10 cellular contexts compared by ENCODE assay signal in the genomic region with DNA sequence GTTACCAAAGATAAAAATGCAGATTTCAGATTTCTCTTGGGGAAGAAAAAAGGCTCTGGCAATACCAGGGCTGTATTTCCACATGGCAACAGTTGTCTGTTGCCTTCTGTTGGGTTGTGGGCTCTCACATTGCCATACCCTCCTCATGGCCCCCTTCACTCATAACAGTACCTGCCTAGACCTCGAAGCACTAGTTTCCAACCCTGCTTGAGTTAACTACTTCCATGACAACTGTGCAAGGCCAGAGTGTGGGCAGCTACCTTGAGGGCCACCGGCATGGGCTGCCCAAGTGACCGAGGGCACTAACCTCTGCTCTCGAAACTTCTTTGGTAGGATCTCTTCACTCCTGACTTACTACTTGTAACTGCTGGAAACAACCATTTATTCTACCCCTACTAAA. TPM values are rescaled to one million over a fixed set of nuclear protein-coding genes. Genes with fewer than 3 reads are reported as not detected.
A peak's percentile ranks its signal among the peaks of the same experiment; 100 is the strongest.
DNase-seq lines count a peak whose midpoint lies in the region; ATAC-seq and TF ChIP-seq lines count a peak whose summit lies in the region.
"Had no signal": no experiment of that assay in that cellular context is flagged by ENCODE, and none has a peak within 500 bp of the region (broad histone marks: within the 10 kb centered on the region; RNA-seq: fewer than 3 reads in every experiment).

No MANE protein-coding gene starts in this region.

- TF ChIP-seq EP300 in upper lobe of left lung (IDR thresholded peaks at IDR 0.05): no peak

- TF ChIP-seq CTCF in upper lobe of left lung (IDR thresholded peaks at IDR 0.05) (no peak), foreskin fibroblast (IDR thresholded peaks at IDR 0.05; ENCODE audit: low read depth, low read length) (no peak)

- peaks cover 58% of the 10 kb centered on the region for H3K4me1 Mint-ChIP-seq in stimulated activated naive CD8-positive, alpha-beta T cell treated with anti-CD3 and anti-CD28 coated beads, Interleukin-15, Interleukin-2, amounts not matched to agents 100 ng/mL and 50 ng/mL, for 24 hours (ENCODE audit: low read depth)
- H3K4me1 Mint-ChIP-seq in activated CD4-positive, alpha-beta memory T cell treated with anti-CD3 and anti-CD28 coated beads, Interleukin-2, amount 10 ng/mL, durations not matched to agents 7 days and 5 days: peaks cover 55% of the 10 kb centered on the region

- no peak overlapping the region for H3K9ac ChIP-seq in mucosa of rectum (ENCODE audit: low read depth in 1 of 2, low read length in 2 of 2)
- H3K9ac ChIP-seq: parathyroid adenoma had no signal

- H3K27ac Mint-ChIP-seq in stimulated activated naive CD8-positive, alpha-beta T cell treated with anti-CD3 and anti-CD28 coated beads, Interleukin-15, Interleukin-2, amounts not matched to agents 100 ng/mL and 50 ng/mL, for 24 hours: peak overlapping the region; percentile 92
- H3K27ac Mint-ChIP-seq in activated CD4-positive, alpha-beta memory T cell treated with anti-CD3 and anti-CD28 coated beads, Interleukin-2, amount 10 ng/mL, durations not matched to agents 7 days and 5 days: peak overlapping the region; percentile 99

- no peaks in the 10 kb centered on the region for H3K9me3 Mint-ChIP-seq in stimulated activated naive CD8-positive, alpha-beta T cell treated with anti-CD3 and anti-CD28 coated beads, Interleukin-15, Interleukin-2, amounts not matched to agents 100 ng/mL and 50 ng/mL, for 24 hours
- no peaks in the 10 kb centered on the region for H3K9me3 Mint-ChIP-seq in activated CD4-positive, alpha-beta memory T cell treated with anti-CD3 and anti-CD28 coated beads, Interleukin-2, amount 10 ng/mL, durations not matched to agents 7 days and 5 days

- H3K4me3 ChIP-seq in mucosa of rectum (ENCODE audit: low read length in 2 of 2): peak overlapping the region in 1 of 2 donors; percentile 39
- no peak overlapping the region for H3K4me3 ChIP-seq in upper lobe of left lung
- H3K4me3 ChIP-seq in foreskin fibroblast (ENCODE audit: low read depth in 1 of 2, low read length in 2 of 2): peak overlapping the region in 1 of 2 donors; percentile 1

- 79 to 91% methylated on average over 4 of the region's 4 CpGs for WGBS in upper lobe of left lung, 2 donors

- CTCF ChIA-PET in activated CD4-positive, alpha-beta memory T cell treated with anti-CD3 and anti-CD28 coated beads, Interleukin-2, amount 10 ng/mL, durations not matched to agents 7 days and 5 days (lab: Charles Lee): interaction anchor here (1.3 kb wide), 1 partner anchor 10 kb away, joined by 8 read pairs; no protein-coding TSS in a partner anchor

- H3K4me3 Mint-ChIP-seq in stimulated activated naive CD8-positive, alpha-beta T cell treated with anti-CD3 and anti-CD28 coated beads, Interleukin-15, Interleukin-2, amounts not matched to agents 100 ng/mL and 50 ng/mL, for 24 hours: peak overlapping the region; percentile 53
- peak overlapping the region; percentile 99 for H3K4me3 Mint-ChIP-seq in activated CD4-positive, alpha-beta memory T cell treated with anti-CD3 and anti-CD28 coated beads, Interleukin-2, amount 10 ng/mL, durations not matched to agents 7 days and 5 days

- H3K36me3 ChIP-seq in mucosa of rectum (ENCODE audit: control insufficient read depth in 2 of 2, insufficient read depth in 2 of 2, low read length in 2 of 2) (no peaks in the 10 kb centered on the region), upper lobe of left lung (no peaks in the 10 kb centered on the region)

- H3K4me1 ChIP-seq in mucosa of rectum (ENCODE audit: control insufficient read depth in 2 of 2, insufficient read depth in 2 of 2, low read length in 2 of 2) (peaks cover 2 to 37% of the 10 kb centered on the region in 2 donors), upper lobe of left lung (peaks cover 33 to 46% (median 41%) of the 10 kb centered on the region in 4 donors)

- H3K36me3 Mint-ChIP-seq in stimulated activated naive CD8-positive, alpha-beta T cell treated with anti-CD3 and anti-CD28 coated beads, Interleukin-15, Interleukin-2, amounts not matched to agents 100 ng/mL and 50 ng/mL, for 24 hours (ENCODE audit: low read depth): peaks cover 53% of the 10 kb centered on the region
- peaks cover 51% of the 10 kb centered on the region for H3K36me3 Mint-ChIP-seq in activated CD4-positive, alpha-beta memory T cell treated with anti-CD3 and anti-CD28 coated beads, Interleukin-2, amount 10 ng/mL, durations not matched to agents 7 days and 5 days (ENCODE audit: low read depth)

- H3K9me3 ChIP-seq in mucosa of rectum (ENCODE audit: control insufficient read depth in 2 of 2, low read length in 2 of 2) (no peaks in the 10 kb centered on the region), upper lobe of left lung (no peaks in the 10 kb centered on the region)

- H3K27ac ChIP-seq in mucosa of rectum (ENCODE audit: low read depth in 2 of 2, low read length in 2 of 2) (peak overlapping the region; percentile 12 to 46), upper lobe of left lung (peak overlapping the region; percentile 32 to 68 (median 52))
- H3K27ac ChIP-seq: parathyroid adenoma had no signal

- no peak for DNase-seq in stimulated activated naive CD8-positive, alpha-beta T cell treated with anti-CD3 and anti-CD28 coated beads, Interleukin-15, Interleukin-2, amounts not matched to agents 100 U/mL and 50 U/mL, for 24 hours
- DNase-seq in activated CD4-positive, alpha-beta memory T cell treated with anti-CD3 and anti-CD28 coated beads, Interleukin-2, amount 10 ng/mL, durations not matched to agents 7 days and 5 days: no peak
- DNase-seq in upper lobe of left lung (no peak), NCI-H2029 treated with DMSO at 0.1 percent for 48 hours (lab: John Stamatoyannopoulos, UW) (no peak), foreskin fibroblast (no peak)
- DNase-seq: T1000 had no signal

- H3K27me3 ChIP-seq in mucosa of rectum (ENCODE audit: control insufficient read depth in 2 of 2, insufficient read depth in 2 of 2, low read length in 2 of 2): no peaks in the 10 kb centered on the region
- H3K27me3 ChIP-seq in upper lobe of left lung: no peaks in the 10 kb centered on the region

- H3K27me3 Mint-ChIP-seq in stimulated activated naive CD8-positive, alpha-beta T cell treated with anti-CD3 and anti-CD28 coated beads, Interleukin-15, Interleukin-2, amounts not matched to agents 100 ng/mL and 50 ng/mL, for 24 hours: no peaks in the 10 kb centered on the region
- H3K27me3 Mint-ChIP-seq in activated CD4-positive, alpha-beta memory T cell treated with anti-CD3 and anti-CD28 coated beads, Interleukin-2, amount 10 ng/mL, durations not matched to agents 7 days and 5 days: no peaks in the 10 kb centered on the region

- POLR2A ChIA-PET in activated CD4-positive, alpha-beta memory T cell treated with anti-CD3 and anti-CD28 coated beads, Interleukin-2, amount 10 ng/mL, durations not matched to agents 7 days and 5 days (lab: Charles Lee): interaction anchor here (1.2 to 7.2 kb wide), 5 partner anchors 8 to 132 kb away, joined by 4 to 113 read pairs (median 13); a partner anchor contains a TSS

- no peak for ATAC-seq in stimulated activated naive CD8-positive, alpha-beta T cell treated with anti-CD3 and anti-CD28 coated beads, Interleukin-15, Interleukin-2, amounts not matched to agents 100 U/mL and 50 U/mL, for 24 hours
- no peak for ATAC-seq in upper lobe of left lung (ENCODE audit: low FRiP score in 2 of 2)
- no peak for ATAC-seq in HG02870 (IDR thresholded peaks at IDR 0.05; ENCODE audit: unreplicated experiment)

- TF ChIP-seq POLR2A in upper lobe of left lung (IDR thresholded peaks at IDR 0.05): no peak

RNA-seq across cellular contexts. Expression of a gene that starts 2.5 kb away (rescaled TPM):
- total RNA-seq in activated CD4-positive, alpha-beta memory T cell treated with anti-CD3 and anti-CD28 coated beads, Interleukin-2, amount 10 ng/mL, durations not matched to agents 7 days and 5 days: 100 to 1,000 TPM; 580 to 592 TPM
- 100 to 1,000 TPM in 4 of 6 donors, 10 to 100 TPM in 2; 79.6 to 304 (median 139) TPM for total RNA-seq in upper lobe of left lung
